8 cellular contexts compared by ENCODE assay signal in genomic region chr16:66696669-66697630, GRCh38. TPM values are rescaled to one million over a fixed set of nuclear protein-coding genes. Genes with fewer than 3 reads are reported as not detected.
DNase-seq lines count a peak whose midpoint lies in the region; ATAC-seq lines count a peak whose summit lies in the region.

CMTM4 (minus strand) TSS chr16:66696743; CDS start chr16:66696525, 218 bp downstream.

- peaks cover 9% of the 10 kb centered on the region for H3K4me1 Mint-ChIP-seq in activated T-cell treated with anti-CD3 and anti-CD28 coated beads, Interleukin-2, amount 50 U/mL, for 4 hours (ENCODE audit: low read depth)

- H3K9me3 ChIP-seq in muscle layer of colon (ENCODE audit: low read length): no peaks in the 10 kb centered on the region

- H3K27me3 ChIP-seq in muscle layer of colon (ENCODE audit: control insufficient read depth in 1 of 2, insufficient read depth in 2 of 2, low read length in 2 of 2): no peaks in the 10 kb centered on the region

- H3K27ac ChIP-seq in muscle layer of colon (ENCODE audit: low read depth, low read length): peak within 1 kb of the TSS; percentile 41

- H3K9ac ChIP-seq in muscle layer of colon (ENCODE audit: low read length): peak within 1 kb of the TSS; percentile 44

- ATAC-seq in GM19467 (IDR thresholded peaks at IDR 0.05; ENCODE audit: unreplicated experiment): peak; percentile 85
- ATAC-seq in activated T-cell treated with anti-CD3 and anti-CD28 coated beads, Interleukin-2, amount 50 U/mL, for 4 hours: peak; percentile 96 to 97
- peak; percentile 95 for ATAC-seq in esophagus mucosa

- H3K4me3 ChIP-seq in muscle layer of colon (ENCODE audit: low read depth in 1 of 2, low read length in 2 of 2): peak within 1 kb of the TSS; percentile 76 to 81

- peaks cover 13% of the 10 kb centered on the region for H3K4me1 ChIP-seq in muscle layer of colon (ENCODE audit: insufficient read depth, low read length)

- DNase-seq in COLO668 (lab: John Stamatoyannopoulos, UW; ENCODE audit: unreplicated experiment) (peak; percentile 93), HT-29 (ENCODE audit: low spot score) (peak; percentile 91), OCI-M2 (lab: John Stamatoyannopoulos, UW; ENCODE audit: unreplicated experiment) (peak; percentile 7)
- peak; percentile 69 for DNase-seq in activated T-cell treated with anti-CD3 and anti-CD28 coated beads, Interleukin-2, amount 50 U/mL, for 4 hours
- DNase-seq in stimulated activated CD8-positive, alpha-beta memory T cell treated with anti-CD3 and anti-CD28 coated beads, Interleukin-4, amount 100 ng/mL, for 4 hours (ENCODE audit: low read depth in 2 of 2, low spot score in 1 of 2): peak; percentile 35 to 44

- no peaks in the 10 kb centered on the region for H3K36me3 ChIP-seq in muscle layer of colon (ENCODE audit: insufficient read depth, low read length)

- H3K27me3 Mint-ChIP-seq in activated T-cell treated with anti-CD3 and anti-CD28 coated beads, Interleukin-2, amount 50 U/mL, for 4 hours (ENCODE audit: low read depth): peaks cover 12% of the 10 kb centered on the region

- H3K9me3 Mint-ChIP-seq in activated T-cell treated with anti-CD3 and anti-CD28 coated beads, Interleukin-2, amount 50 U/mL, for 4 hours: no peaks in the 10 kb centered on the region

- H3K4me3 Mint-ChIP-seq in activated T-cell treated with anti-CD3 and anti-CD28 coated beads, Interleukin-2, amount 50 U/mL, for 4 hours: peak within 1 kb of the TSS; percentile 78

- no peaks in the 10 kb centered on the region for H3K36me3 Mint-ChIP-seq in activated T-cell treated with anti-CD3 and anti-CD28 coated beads, Interleukin-2, amount 50 U/mL, for 4 hours (ENCODE audit: insufficient read depth)

RNA-seq across cellular contexts. Expression of gene CMTM4, which starts in this region (rescaled TPM):
- 65.1 and 70.2 TPM in 2 replicates for total RNA-seq in HT-29 (2014; rRNA removed; shearing (Covaris generic))
- total RNA-seq in activated T-cell treated with anti-CD3 and anti-CD28 coated beads, Interleukin-2, amount 50 U/mL, for 4 hours: 1 to 10 TPM; 2.6 to 3.0 (median 2.8) TPM
- total RNA-seq in esophagus mucosa: 13.1 TPM

Comparison
In these comparisons a context has a peak if more than half of its experiments do, and no peak if none do; other contexts are left out.
1. Peak in every context shown above with its lines: DNase-seq, ATAC-seq, H3K4me3 ChIP-seq and H3K27ac ChIP-seq.
2. DNase-seq: peak in every context shown above with its lines; median percentile 93 in COLO668; 91 in HT-29; 69 in activated T-cell treated with anti-CD3 and anti-CD28 coated beads, Interleukin-2, amount 50 U/mL, for 4 hours; 40 in stimulated activated CD8-positive, alpha-beta memory T cell treated with anti-CD3 and anti-CD28 coated beads, Interleukin-4, amount 100 ng/mL, for 4 hours; 7 in OCI-M2.